Comparison of ENCODE assay signal across 27 cellular contexts in genomic region chr1:209890606-209891330, GRCh38. TPM values are rescaled to one million over a fixed set of nuclear protein-coding genes. Genes with fewer than 3 reads are reported as not detected.
DNase-seq lines count a peak whose midpoint lies in the region; ATAC-seq, FAIRE-seq and TF ChIP-seq lines count a peak whose summit lies in the region.
"Had no signal": no experiment of that assay in that cellular context is flagged by ENCODE, and none has a peak within 500 bp of the region (broad histone marks: within the 10 kb centered on the region; RNA-seq: fewer than 3 reads in every experiment).

No MANE protein-coding gene starts in this region.

- H3K4me1 Mint-ChIP-seq in stimulated activated memory B cell treated with anti-CD40 and anti-IgM and Interleukin-4, amounts not matched to agents 10 μg/mL and 1 μg/mL and 100 μg/mL, for 72 hours: no peaks in the 10 kb centered on the region
- H3K4me1 Mint-ChIP-seq: activated naive CD8-positive, alpha-beta T cell treated with anti-CD3 and anti-CD28 coated beads, Interleukin-2, amount 50 U/mL, for 24 hours; natural killer cell; stimulated activated naive B cell treated with anti-CD40 and anti-IgM and Interleukin-4, amounts not matched to agents 10 μg/mL and 1 μg/mL and 100 μg/mL, for 72 hours had no signal

- no peaks in the 10 kb centered on the region for H4K20me1 ChIP-seq in keratinocyte (ENCODE audit: control insufficient read depth, extremely low read depth, insufficient read depth, low read length)

- H3K4me3 ChIP-seq in bronchial epithelial cell (ENCODE audit: low read depth, low read length): no peak overlapping the region
- no peak overlapping the region for H3K4me3 ChIP-seq in keratinocyte (ENCODE audit: control insufficient read depth in 2 of 3, extremely low read depth in 1 of 3, insufficient read depth in 2 of 3, low read depth in 1 of 3, low read length in 3 of 3)
- H3K4me3 ChIP-seq: sigmoid colon, thoracic aorta had no signal

- no peak overlapping the region for H3K27ac Mint-ChIP-seq in stimulated activated memory B cell treated with anti-CD40 and anti-IgM and Interleukin-4, amounts not matched to agents 10 μg/mL and 1 μg/mL and 100 μg/mL, for 72 hours
- H3K27ac Mint-ChIP-seq: activated naive CD8-positive, alpha-beta T cell treated with anti-CD3 and anti-CD28 coated beads, Interleukin-2, amount 50 U/mL, for 24 hours; CD4-positive, alpha-beta T cell; dendritic cell treated with granulocyte-macrophage colony-stimulating factor and Interleukin-4, amounts not matched to agents 40 ng/mL and 50 ng/mL, for 4 days; natural killer cell; stimulated activated naive B cell treated with anti-CD40 and anti-IgM and Interleukin-4, amounts not matched to agents 10 μg/mL and 1 μg/mL and 100 μg/mL, for 72 hours had no signal

- no peak overlapping the region for H2AFZ ChIP-seq in keratinocyte (ENCODE audit: control insufficient read depth, low read length)

- peak overlapping the region; percentile 59 for H3K9ac ChIP-seq in keratinocyte (ENCODE audit: control insufficient read depth, extremely low read depth, insufficient read depth, low read length)

- FAIRE-seq in bronchial epithelial cell (lab: Jason Lieb, UNC) (no peak), keratinocyte (lab: Jason Lieb, UNC) (peak; percentile 53)
- FAIRE-seq: GM12892, GM19239 had no signal

- H3K36me3 Mint-ChIP-seq in stimulated activated memory B cell treated with anti-CD40 and anti-IgM and Interleukin-4, amounts not matched to agents 10 μg/mL and 1 μg/mL and 100 μg/mL, for 72 hours: no peaks in the 10 kb centered on the region
- H3K36me3 Mint-ChIP-seq: natural killer cell; stimulated activated naive B cell treated with anti-CD40 and anti-IgM and Interleukin-4, amounts not matched to agents 10 μg/mL and 1 μg/mL and 100 μg/mL, for 72 hours had no signal

- dilution Hi-C loops in keratinocyte (cut with MboI; ENCODE audit: extremely low pct_ligation_motif_present, low sequenced_read_pairs): no loop called here

- DNase-seq in EH (ENCODE audit: low read depth) (peak; percentile 59), NCI-H226 (peak; percentile 18), bronchial epithelial cell (ENCODE audit: low read depth) (peak; percentile 84), keratinocyte (ENCODE audit: low read depth, low spot score) (no peak), putamen (ENCODE audit: low spot score) (no peak), DMS79 (lab: John Stamatoyannopoulos, UW) (no peak), NCI-H2196 treated with DMSO at 0.1 percent for 48 hours (lab: John Stamatoyannopoulos, UW; ENCODE audit: unreplicated experiment) (no peak)
- DNase-seq: activated CD4-positive, alpha-beta T cell treated with anti-CD3 and anti-CD28 coated beads for 48 hours; activated CD8-positive, alpha-beta memory T cell treated with anti-CD3 and anti-CD28 coated beads, Interleukin-2, amount 50 U/mL, for 48 hours; activated effector memory CD4-positive, alpha-beta T cell treated with Interleukin-2 at 50 U/mL for 16 hours; activated naive CD8-positive, alpha-beta T cell treated with anti-CD3 and anti-CD28 coated beads, Interleukin-2, amount 50 U/mL, for 24 hours; CD4-positive, alpha-beta T cell; Kasumi-1; left cardiac atrium; natural killer cell; NCI-H1105; NCI-H526; SHP77 treated with DMSO at 0.1 percent for 48 hours; sigmoid colon; stimulated activated CD4-positive, alpha-beta T cell treated with anti-CD3 and anti-CD28 coated beads, Interleukin-1b, Interleukin-23, amount 100 ng/mL, for 48 hours; stimulated activated naive B cell treated with anti-CD40 and anti-IgM and Interleukin-4, amounts not matched to agents 10 μg/mL and 1 μg/mL and 100 μg/mL, for 72 hours had no signal

- H3K4me2 ChIP-seq in keratinocyte (ENCODE audit: control insufficient read depth, extremely low read depth, insufficient read depth, low read depth, low read length): peak overlapping the region; percentile 30

- H3K27me3 ChIP-seq in bronchial epithelial cell (ENCODE audit: control insufficient read depth, insufficient read depth, low read length): no peaks in the 10 kb centered on the region
- H3K27me3 ChIP-seq in keratinocyte (ENCODE audit: control insufficient read depth, extremely low read depth, insufficient read depth, low read length): no peaks in the 10 kb centered on the region
- H3K27me3 ChIP-seq: sigmoid colon had no signal

- ATAC-seq in stimulated activated memory B cell treated with anti-CD40 and anti-IgM and Interleukin-4, amounts not matched to agents 10 μg/mL and 1 μg/mL and 100 μg/mL, for 72 hours: no peak
- ATAC-seq: activated naive CD8-positive, alpha-beta T cell treated with anti-CD3 and anti-CD28 coated beads, Interleukin-2, amount 50 U/mL, for 24 hours; left cardiac atrium; natural killer cell; stimulated activated naive B cell treated with anti-CD40 and anti-IgM and Interleukin-4, amounts not matched to agents 10 μg/mL and 1 μg/mL and 100 μg/mL, for 72 hours had no signal

- H3K36me3 ChIP-seq in bronchial epithelial cell (ENCODE audit: control insufficient read depth, insufficient read depth, low read length): no peaks in the 10 kb centered on the region
- peaks cover 0 to 5% of the 10 kb centered on the region in 2 experiments for H3K36me3 ChIP-seq in keratinocyte (ENCODE audit: control insufficient read depth in 2 of 2, extremely low read depth in 1 of 2, insufficient read depth in 2 of 2, low read length in 2 of 2)
- H3K36me3 ChIP-seq: sigmoid colon, thoracic aorta had no signal

- H3K27ac ChIP-seq in keratinocyte (ENCODE audit: control insufficient read depth, insufficient read depth, low read length): peak overlapping the region; percentile 95
- H3K27ac ChIP-seq: sigmoid colon, thoracic aorta had no signal

- TF ChIP-seq CTCF in bronchial epithelial cell (IDR thresholded peaks at IDR 0.05; ENCODE audit: insufficient read depth, low read length, severe bottlenecking) (no peak), keratinocyte (optimal IDR thresholded peaks at IDR 0.05 in 1 of 3, IDR thresholded peaks at IDR 0.05 in 1 of 3, conservative IDR thresholded peaks at IDR 0.05 in 1 of 3; ENCODE audit: extremely low read depth in 1 of 3, insufficient read depth in 2 of 3, low read length in 3 of 3) (no peak)

- H3K79me2 ChIP-seq in keratinocyte (ENCODE audit: control insufficient read depth, insufficient read depth, low read length): no peaks in the 10 kb centered on the region

- no peaks in the 10 kb centered on the region for H3K9me3 Mint-ChIP-seq in stimulated activated memory B cell treated with anti-CD40 and anti-IgM and Interleukin-4, amounts not matched to agents 10 μg/mL and 1 μg/mL and 100 μg/mL, for 72 hours
- H3K9me3 Mint-ChIP-seq: activated naive CD8-positive, alpha-beta T cell treated with anti-CD3 and anti-CD28 coated beads, Interleukin-2, amount 50 U/mL, for 24 hours; CD4-positive, alpha-beta T cell; dendritic cell treated with granulocyte-macrophage colony-stimulating factor and Interleukin-4, amounts not matched to agents 40 ng/mL and 50 ng/mL, for 4 days; natural killer cell; stimulated activated naive B cell treated with anti-CD40 and anti-IgM and Interleukin-4, amounts not matched to agents 10 μg/mL and 1 μg/mL and 100 μg/mL, for 72 hours had no signal

- peaks cover 41% of the 10 kb centered on the region for H3K27me3 Mint-ChIP-seq in stimulated activated memory B cell treated with anti-CD40 and anti-IgM and Interleukin-4, amounts not matched to agents 10 μg/mL and 1 μg/mL and 100 μg/mL, for 72 hours

- H3K4me1 ChIP-seq in keratinocyte (ENCODE audit: control insufficient read depth, extremely low read depth, insufficient read depth, low read length): peaks cover 38% of the 10 kb centered on the region
- H3K4me1 ChIP-seq: sigmoid colon had no signal

- H3K9me1 ChIP-seq in keratinocyte (ENCODE audit: control insufficient read depth, extremely low read depth, insufficient read depth, low read length): no peaks in the 10 kb centered on the region

- no peak overlapping the region for H3K4me3 Mint-ChIP-seq in stimulated activated memory B cell treated with anti-CD40 and anti-IgM and Interleukin-4, amounts not matched to agents 10 μg/mL and 1 μg/mL and 100 μg/mL, for 72 hours
- H3K4me3 Mint-ChIP-seq: activated naive CD8-positive, alpha-beta T cell treated with anti-CD3 and anti-CD28 coated beads, Interleukin-2, amount 50 U/mL, for 24 hours; CD4-positive, alpha-beta T cell; dendritic cell treated with granulocyte-macrophage colony-stimulating factor and Interleukin-4, amounts not matched to agents 40 ng/mL and 50 ng/mL, for 4 days; natural killer cell; stimulated activated naive B cell treated with anti-CD40 and anti-IgM and Interleukin-4, amounts not matched to agents 10 μg/mL and 1 μg/mL and 100 μg/mL, for 72 hours had no signal

- no peaks in the 10 kb centered on the region for H3K9me3 ChIP-seq in keratinocyte (ENCODE audit: control insufficient read depth, low read depth, low read length)
- H3K9me3 ChIP-seq: sigmoid colon, thoracic aorta had no signal

RNA-seq across cellular contexts. Expression of gene SYT14, which starts 47.2 kb away (rescaled TPM):
- not detected in 2 replicates for total RNA-seq in bronchial epithelial cell
- polyA plus RNA-seq in keratinocyte: 4.6 to 10.6 TPM (median 8.3 TPM) in 3 replicates
- polyA plus RNA-seq in keratinocyte (2011; ENCODE audit: low read depth): 2.1 TPM
- polyA plus RNA-seq in keratinocyte (2011; cell fraction: cytosol; rRNA removed): 3.3 and 7.0 TPM in 2 replicates
- 12.1 and 13.3 TPM in 2 replicates for polyA plus RNA-seq in keratinocyte (2011; cell fraction: nucleus; rRNA removed)
- polyA plus RNA-seq in keratinocyte (2012; ENCODE audit: low replicate concordance): 1.6 and 3.3 TPM in 2 replicates
- polyA minus RNA-seq in keratinocyte: 5.8 to 26.0 TPM (median 25.0 TPM) in 3 replicates
- 14.2 TPM for polyA minus RNA-seq in keratinocyte (2011; cell fraction: cytosol; rRNA and poly(A)+ RNA removed)
- polyA minus RNA-seq in keratinocyte (2011; cell fraction: nucleus; rRNA and poly(A)+ RNA removed): 25.2 and 59.9 TPM in 2 replicates
- total RNA-seq: CD4-positive, alpha-beta T cell; natural killer cell; T-helper 1 cell treated with Interleukin-12 subunit alpha and Interleukin-12 subunit beta and Interleukin-4 antibody, amounts not matched to agents 30 ng/mL and 1 ng/mL, for 36 hours; thoracic aorta had no signal

Comparison
In these comparisons a context has a peak if more than half of its experiments do, and no peak if none do; other contexts are left out.
1. DNase-seq: peak in EH (single experiment), NCI-H226 (single experiment) and bronchial epithelial cell (single experiment); none in keratinocyte (single experiment), putamen (single experiment), DMS79 (single experiment) and NCI-H2196 treated with DMSO at 0.1 percent for 48 hours (single experiment).